In genomic region chr6:145814501-145815350, GRCh38 we compare ENCODE assay signal across 8 cellular contexts. TPM values are rescaled to one million over a fixed set of nuclear protein-coding genes. Genes with fewer than 3 reads are reported as not detected.
DNase-seq lines count a peak whose midpoint lies in the region; ATAC-seq, FAIRE-seq and TF ChIP-seq lines count a peak whose summit lies in the region.

Gene FBXO30, minus strand, starts transcription at chr6:145814795. Its CDS starts 8,390 bp downstream, at chr6:145806405.

- H3K27ac ChIP-seq in keratinocyte (ENCODE audit: control insufficient read depth, insufficient read depth, low read length) = peak within 1 kb of the TSS; percentile 83

- H3K4me2 ChIP-seq in keratinocyte (ENCODE audit: control insufficient read depth, extremely low read depth, insufficient read depth, low read depth, low read length) = peak within 1 kb of the TSS; percentile 96

- H4K20me1 ChIP-seq in keratinocyte (ENCODE audit: control insufficient read depth, extremely low read depth, insufficient read depth, low read length) = peaks cover 4% of the 10 kb centered on the region

- DNase-seq in AG08395 (ENCODE audit: low spot score) (peak; percentile 95), NCI-H2196 (lab: John Stamatoyannopoulos, UW; ENCODE audit: unreplicated experiment) (peak; percentile 91), keratinocyte (ENCODE audit: low read depth, low spot score) (no peak)
- peak; percentile 87 to 92 (median 90) for DNase-seq in activated CD4-positive, CD25-positive, alpha-beta regulatory T cell (lab: John Stamatoyannopoulos, UW)
- peak; percentile 87 for DNase-seq in central memory CD4-positive, alpha-beta T cell
- DNase-seq in stimulated activated CD4-positive, alpha-beta T cell treated with anti-CD3 and anti-CD28 coated beads, Interleukin-15, amount 100 ng/mL, for 1 hour (ENCODE audit: low read depth in 1 of 2, low spot score in 1 of 2) = peak; percentile 77 to 85

- H2AFZ ChIP-seq in keratinocyte (ENCODE audit: control insufficient read depth, low read length) = peak within 1 kb of the TSS; percentile 97

- no peaks in the 10 kb centered on the region for H3K36me3 ChIP-seq in keratinocyte (ENCODE audit: control insufficient read depth in 2 of 2, extremely low read depth in 1 of 2, insufficient read depth in 2 of 2, low read length in 2 of 2)

- peaks cover 2% of the 10 kb centered on the region for H3K9me1 ChIP-seq in keratinocyte (ENCODE audit: control insufficient read depth, extremely low read depth, insufficient read depth, low read length)

- dilution Hi-C loops in keratinocyte (cut with MboI; ENCODE audit: extremely low pct_ligation_motif_present, low sequenced_read_pairs) = no loop called here

- no peaks in the 10 kb centered on the region for H3K27me3 ChIP-seq in keratinocyte (ENCODE audit: control insufficient read depth, extremely low read depth, insufficient read depth, low read length)

- H3K9me3 ChIP-seq in keratinocyte (ENCODE audit: control insufficient read depth, low read depth, low read length) = no peaks in the 10 kb centered on the region

- H3K4me1 ChIP-seq in keratinocyte (ENCODE audit: control insufficient read depth, extremely low read depth, insufficient read depth, low read length) = peaks cover 9% of the 10 kb centered on the region

- peak in 1 of 3 experiments; percentile 10 for TF ChIP-seq CTCF in keratinocyte (optimal IDR thresholded peaks at IDR 0.05 in 1 of 3, IDR thresholded peaks at IDR 0.05 in 1 of 3, conservative IDR thresholded peaks at IDR 0.05 in 1 of 3; ENCODE audit: extremely low read depth in 1 of 3, insufficient read depth in 2 of 3, low read length in 3 of 3)

- ATAC-seq in GM18873 (IDR thresholded peaks at IDR 0.05; ENCODE audit: low FRiP score, unreplicated experiment) (peak; percentile 50), HG03135 (IDR thresholded peaks at IDR 0.05; ENCODE audit: unreplicated experiment) (peak; percentile 76)

- H3K79me2 ChIP-seq in keratinocyte (ENCODE audit: control insufficient read depth, insufficient read depth, low read length) = peaks cover 43% of the 10 kb centered on the region

- peak within 1 kb of the TSS; percentile 87 for H3K9ac ChIP-seq in keratinocyte (ENCODE audit: control insufficient read depth, extremely low read depth, insufficient read depth, low read length)

- peak within 1 kb of the TSS; percentile 68 to 88 (median 79) for H3K4me3 ChIP-seq in keratinocyte (ENCODE audit: control insufficient read depth in 2 of 3, extremely low read depth in 1 of 3, insufficient read depth in 2 of 3, low read depth in 1 of 3, low read length in 3 of 3)

- no peak for FAIRE-seq in keratinocyte (lab: Jason Lieb, UNC)

RNA-seq across cellular contexts. Expression of gene FBXO30, which starts in this region (rescaled TPM):
- 3.9 to 6.4 TPM (median 4.3 TPM) in 3 replicates for polyA plus RNA-seq in keratinocyte
- 3.4 TPM for polyA plus RNA-seq in keratinocyte (2011; ENCODE audit: low read depth)
- 2.1 and 4.5 TPM in 2 replicates for polyA plus RNA-seq in keratinocyte (2011; cell fraction: cytosol; rRNA removed)
- polyA plus RNA-seq in keratinocyte (2011; cell fraction: nucleus; rRNA removed) = 5.0 and 7.3 TPM in 2 replicates
- polyA plus RNA-seq in keratinocyte (2012; ENCODE audit: low replicate concordance) = 3.8 and 5.3 TPM in 2 replicates
- 1.4 to 10.1 TPM (median 5.1 TPM) in 3 replicates for polyA minus RNA-seq in keratinocyte
- 3.6 TPM for polyA minus RNA-seq in keratinocyte (2011; cell fraction: cytosol; rRNA and poly(A)+ RNA removed)
- 5.1 and 10.3 TPM in 2 replicates for polyA minus RNA-seq in keratinocyte (2011; cell fraction: nucleus; rRNA and poly(A)+ RNA removed)
